In genomic region chr19:43201337-43201801, GRCh38 we compare ENCODE assay signal across 12 cellular contexts. TPM values are rescaled to one million over a fixed set of nuclear protein-coding genes. Genes with fewer than 3 reads are reported as not detected.
DNase-seq lines count a peak whose midpoint lies in the region; ATAC-seq and TF ChIP-seq lines count a peak whose summit lies in the region.
"Not testable (repeated sequence)": the region's sequence is repeated elsewhere in the genome, so short reads cannot be mapped to it uniquely, and the experiment has no call there.
"Had no signal": no experiment of that assay in that cellular context is flagged by ENCODE, and none has a peak within 500 bp of the region (broad histone marks: within the 10 kb centered on the region; RNA-seq: fewer than 3 reads in every experiment).

No MANE protein-coding gene starts in this region.

- H3K27me3 ChIP-seq in BJ (ENCODE audit: control insufficient read depth, insufficient read depth, low read length); PC-3 (ENCODE audit: low read length); trophoblast cell (ENCODE audit: insufficient read depth, low read length): not testable (repeated sequence)

- peak overlapping the region; percentile 34 for H3K27ac Mint-ChIP-seq in activated T-cell treated with anti-CD3 and anti-CD28 coated beads, Interleukin-2, amount 50 U/mL, for 72 hours

- H3K79me2 ChIP-seq in PC-3 (ENCODE audit: low read length); trophoblast cell (ENCODE audit: control insufficient read depth, insufficient read depth, low read length, poor library complexity): not testable (repeated sequence)

- not testable (repeated sequence) for BruUV-seq in PC-3 (replicated peaks; lab: Mats Ljungman, UMichigan)

- not testable (repeated sequence) for H3K27me3 Mint-ChIP-seq in activated T-cell treated with anti-CD3 and anti-CD28 coated beads, Interleukin-2, amount 50 U/mL, for 72 hours (ENCODE audit: low read depth)

- ATAC-seq in PC-3 = peak; percentile 55
- ATAC-seq in activated T-cell treated with anti-CD3 and anti-CD28 coated beads, Interleukin-2, amount 50 U/mL, for 72 hours (replicated peaks in 1 of 2) = not testable (repeated sequence)

- not testable (repeated sequence) for H3K4me1 Mint-ChIP-seq in activated T-cell treated with anti-CD3 and anti-CD28 coated beads, Interleukin-2, amount 50 U/mL, for 72 hours (ENCODE audit: low read depth)

- no CpG with 5 or more reads among the region's 7 CpGs for WGBS in trophoblast cell (ENCODE audit: extremely low coverage, insufficient coverage, insufficient read length)

- peaks cover 14% of the 10 kb centered on the region for H3K4me1 ChIP-seq in PC-3 (ENCODE audit: insufficient read depth, low read length)
- not testable (repeated sequence) for H3K4me1 ChIP-seq in trophoblast cell (ENCODE audit: control insufficient read depth in 1 of 2, insufficient read depth in 2 of 2, low read length in 2 of 2)

- TF ChIP-seq CTCF in BJ (IDR thresholded peaks at IDR 0.05; ENCODE audit: insufficient read depth, low read depth, low read length); PC-3 (conservative IDR thresholded peaks at IDR 0.05; ENCODE audit: low read depth, low read length); fibroblast of the aortic adventitia (IDR thresholded peaks at IDR 0.05; ENCODE audit: insufficient read depth, low read length): not testable (repeated sequence)

- intact Hi-C loops in PC-3 (cut with micrococcal nuclease) = loop anchor here (10.0 kb wide), 1 partner anchor 113 kb away; no protein-coding TSS in a partner anchor

- H2AK5ac ChIP-seq in trophoblast cell (ENCODE audit: low read length) = not testable (repeated sequence)

- H3K79me1 ChIP-seq in trophoblast cell (ENCODE audit: low read length) = not testable (repeated sequence)

- not testable (repeated sequence) for H4K12ac ChIP-seq in trophoblast cell (ENCODE audit: low read depth, low read length)

- not testable (repeated sequence) for H2BK120ac ChIP-seq in trophoblast cell (ENCODE audit: insufficient read depth, low read length, poor library complexity)

- POLR2A ChIA-PET in BJ (lab: Charles Lee); PC-3 (lab: Charles Lee; ENCODE audit: unreplicated experiment): not testable (repeated sequence)

- H2BK12ac ChIP-seq in trophoblast cell (ENCODE audit: low read length) = not testable (repeated sequence)

- H3K4ac ChIP-seq in trophoblast cell (ENCODE audit: low read depth, low read length) = not testable (repeated sequence)

- H3K9me3 ChIP-seq in PC-3 (ENCODE audit: low read length) = not testable (repeated sequence)
- H3K9me3 ChIP-seq in trophoblast cell (ENCODE audit: insufficient read depth, low read depth, low read length) = peaks cover 14% of the 10 kb centered on the region

- not testable (repeated sequence) for H3K9me2 ChIP-seq in PC-3 (replicated peaks; ENCODE audit: low read length)

- H3K36me3 ChIP-seq in BJ (ENCODE audit: control insufficient read depth, insufficient read depth, low read length); PC-3 (ENCODE audit: low read depth, low read length); trophoblast cell (ENCODE audit: control insufficient read depth in 1 of 2, insufficient read depth in 2 of 2, low read length in 2 of 2): not testable (repeated sequence)

- not testable (repeated sequence) for H3K14ac ChIP-seq in trophoblast cell (ENCODE audit: low read length)

- CTCF ChIA-PET in BJ (lab: Yijun Ruan, JAX) = interaction anchor here (1.1 kb wide), 1 partner anchor 10 kb away, joined by 3 read pairs; no protein-coding TSS in a partner anchor
- CTCF ChIA-PET in PC-3 (lab: Charles Lee) = not testable (repeated sequence)

- H3K4me3 Mint-ChIP-seq in activated T-cell treated with anti-CD3 and anti-CD28 coated beads, Interleukin-2, amount 50 U/mL, for 72 hours = not testable (repeated sequence)

- H2BK5ac ChIP-seq in trophoblast cell (ENCODE audit: low read depth, low read length, poor library complexity) = not testable (repeated sequence)

- H3F3A ChIP-seq in PC-3 (ENCODE audit: low read length, unreplicated experiment) = not testable (repeated sequence)

- not testable (repeated sequence) for H4K8ac ChIP-seq in trophoblast cell (ENCODE audit: low read depth, low read length)

- peak overlapping the region; percentile 51; the same call in 1 of the 2 replicates for H3K4me2 ChIP-seq in PC-3 (ENCODE audit: low read length)
- not testable (repeated sequence) for H3K4me2 ChIP-seq in trophoblast cell (ENCODE audit: low read length)

- not testable (repeated sequence) for H3K18ac ChIP-seq in trophoblast cell (ENCODE audit: low read length)

- H3K9ac ChIP-seq in PC-3 (ENCODE audit: low read length) = peak overlapping the region; percentile 17; the same call in 1 of the 2 replicates
- H3K9ac ChIP-seq in trophoblast cell (ENCODE audit: low read length) = not testable (repeated sequence)

- H3K27ac ChIP-seq in PC-3 (ENCODE audit: low read length) = peak overlapping the region; percentile 80
- H3K27ac ChIP-seq in trophoblast cell (ENCODE audit: low read depth, low read length) = not testable (repeated sequence)

- not testable (repeated sequence) for H3K9me3 Mint-ChIP-seq in activated T-cell treated with anti-CD3 and anti-CD28 coated beads, Interleukin-2, amount 50 U/mL, for 72 hours

- not testable (repeated sequence) for H4K91ac ChIP-seq in trophoblast cell (ENCODE audit: low read depth, low read length)

- DNase-seq in BJ (ENCODE audit: low read depth) (peak; percentile 82), GOT3 (lab: John Stamatoyannopoulos, UW) (peak; percentile 48), PC-3 (peak; percentile 50), dedifferentiated amniotic fluid mesenchymal stem cell (ENCODE audit: extremely low spot score) (peak; percentile 61), fibroblast of the aortic adventitia (ENCODE audit: low read depth) (peak; percentile 66), trophoblast cell (peak; percentile 40 to 82)
- DNase-seq in activated T-cell treated with anti-CD3 and anti-CD28 coated beads, Interleukin-2, amount 50 U/mL, for 72 hours = not testable (repeated sequence)

- H3K23ac ChIP-seq in trophoblast cell (ENCODE audit: low read length) = not testable (repeated sequence)

- not testable (repeated sequence) for H3K4me3 ChIP-seq in BJ (ENCODE audit: low read depth, low read length); PC-3 (ENCODE audit: low read length); fibroblast of the aortic adventitia (ENCODE audit: low read depth, low read length); trophoblast cell (ENCODE audit: low read depth, low read length)

- H2AFZ ChIP-seq in PC-3 (ENCODE audit: low read length); trophoblast cell (ENCODE audit: insufficient read depth, low read length, poor library complexity): not testable (repeated sequence)

- not testable (repeated sequence) for H3K36me3 Mint-ChIP-seq in activated T-cell treated with anti-CD3 and anti-CD28 coated beads, Interleukin-2, amount 50 U/mL, for 72 hours (ENCODE audit: insufficient read depth in 2 of 2)

- not testable (repeated sequence) for H4K20me1 ChIP-seq in PC-3 (ENCODE audit: low read length)

RNA-seq across cellular contexts. Expression of gene PSG4, which starts 4.1 kb away (rescaled TPM):
- polyA plus RNA-seq in BJ (2011; rRNA removed) = 5.7 and 5.8 TPM in 2 replicates
- polyA minus RNA-seq in BJ (2011; rRNA and poly(A)+ RNA removed) = 1.2 and 1.4 TPM in 2 replicates
- not detected in 2 replicates for total RNA-seq in PC-3 (2014; rRNA removed)
- not detected for total RNA-seq in activated T-cell treated with anti-CD3 and anti-CD28 coated beads, Interleukin-2, amount 50 U/mL, for 72 hours
- total RNA-seq in fibroblast of the aortic adventitia (ENCODE audit: low replicate concordance) = not detected in 2 replicates
- 0.18 and 0.19 TPM in 2 replicates for polyA plus RNA-seq in trophoblast cell (2013)
- total RNA-seq: colonic mucosa, Right ventricle myocardium inferior, skeletal muscle tissue, T-cell had no signal
- polyA plus RNA-seq: CD14-positive monocyte had no signal

RNA-seq across cellular contexts. Expression of gene PSG5, which starts 15.0 kb away (rescaled TPM):
- 674 and 893 TPM in 2 replicates for polyA plus RNA-seq in BJ (2011; rRNA removed)
- 110 and 164 TPM in 2 replicates for polyA minus RNA-seq in BJ (2011; rRNA and poly(A)+ RNA removed)
- total RNA-seq in PC-3 (2014; rRNA removed) (not detected in 2 replicates), fibroblast of the aortic adventitia (ENCODE audit: low replicate concordance) (2.8 and 13.6 TPM in 2 replicates)
- not detected for total RNA-seq in activated T-cell treated with anti-CD3 and anti-CD28 coated beads, Interleukin-2, amount 50 U/mL, for 72 hours
- polyA plus RNA-seq in trophoblast cell (2013) = 0.03 TPM in 1 of 2 replicates, not detected in the other
- total RNA-seq: colonic mucosa, Right ventricle myocardium inferior, skeletal muscle tissue, T-cell had no signal
- polyA plus RNA-seq: CD14-positive monocyte had no signal
